ENCODE assay signal across 11 cellular contexts in the genomic region with DNA sequence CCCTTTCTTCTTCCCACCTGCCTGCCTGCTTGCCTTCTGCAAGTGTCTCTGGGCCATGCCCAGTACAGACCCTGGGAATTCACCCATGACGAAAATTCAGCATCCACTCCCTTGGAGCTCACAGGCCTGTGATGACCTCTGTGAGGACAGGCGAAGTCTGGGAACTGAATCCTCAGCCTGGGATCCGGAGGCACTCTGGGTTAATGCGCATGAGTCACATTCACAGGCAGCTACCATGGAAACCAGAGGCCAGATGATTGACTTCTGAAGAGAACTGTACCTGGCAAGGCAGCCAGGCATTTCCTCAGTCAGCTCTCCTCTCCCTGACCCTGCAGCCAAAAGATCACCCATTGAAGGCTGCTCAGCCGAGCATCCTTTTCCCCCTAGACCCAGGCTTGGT. TPM values are rescaled to one million over a fixed set of nuclear protein-coding genes. Genes with fewer than 3 reads are reported as not detected.
A peak's percentile ranks its signal among the peaks of the same experiment; 100 is the strongest.
DNase-seq lines count a peak whose midpoint lies in the region; ATAC-seq, FAIRE-seq and TF ChIP-seq lines count a peak whose summit lies in the region.
"Had no signal": no experiment of that assay in that cellular context is flagged by ENCODE, and none has a peak within 500 bp of the region (broad histone marks: within the 10 kb centered on the region; RNA-seq: fewer than 3 reads in every experiment).

No MANE protein-coding gene starts in this region.

- WGBS in small intestine, 3 donors, result 81 to 86% (median 85%) methylated on average over 5 of the region's 5 CpGs

- H3K27ac ChIP-seq in coronary artery, result peak overlapping the region; percentile 67 to 89
- H3K27ac ChIP-seq in small intestine (ENCODE audit: low read depth in 1 of 2, low read length in 1 of 2), result no peak overlapping the region
- H3K27ac ChIP-seq: prostate gland had no signal

- DNase-seq in Caki2 (ENCODE audit: low read depth), result peak; percentile 89
- DNase-seq in NCI-H2171 treated with DMSO at 0.1 percent for 48 hours (lab: John Stamatoyannopoulos, UW), result peak; percentile 34
- DNase-seq in coronary artery (ENCODE audit: low spot score), result peak; percentile 85
- peak; percentile 24 for DNase-seq in mucosa of gallbladder (ENCODE audit: low spot score)
- no peak for DNase-seq in CD1c-positive myeloid dendritic cell (ENCODE audit: extremely low spot score)
- DNase-seq in small intestine, result no peak
- no peak for DNase-seq in NCI-H345 treated with DMSO at 0.1 percent for 48 hours (lab: John Stamatoyannopoulos, UW; ENCODE audit: unreplicated experiment)
- DNase-seq: cortex of kidney, GF-D8 had no signal

- H3K27me3 ChIP-seq in small intestine (ENCODE audit: control insufficient read depth in 2 of 2, insufficient read depth in 2 of 2, low read length in 2 of 2), result no peaks in the 10 kb centered on the region

- H3K9me3 ChIP-seq in small intestine (ENCODE audit: control insufficient read depth, low read depth), result no peaks in the 10 kb centered on the region
- H3K9me3 ChIP-seq: prostate gland had no signal

- peaks cover 7% of the 10 kb centered on the region in 2 donors for H3K36me3 ChIP-seq in small intestine (ENCODE audit: control insufficient read depth in 2 of 2, insufficient read depth in 2 of 2, low read length in 2 of 2)
- H3K36me3 ChIP-seq: prostate gland had no signal

- no peak for TF ChIP-seq CTCF in coronary artery (IDR thresholded peaks at IDR 0.05)

- in situ Hi-C loops in Caki2 (cut with HindIII; ENCODE audit: low pct_unique_long_range_greater_than_20kb, low sequenced_read_pairs), result no loop called here

- ATAC-seq in GM18517 (IDR thresholded peaks at IDR 0.05; ENCODE audit: unreplicated experiment), result no peak

- H3K4me1 ChIP-seq in small intestine (ENCODE audit: control insufficient read depth in 2 of 2, insufficient read depth in 1 of 2, low read depth in 1 of 2, low read length in 1 of 2), result no peaks in the 10 kb centered on the region

- H3K4me3 ChIP-seq in coronary artery, result no peak overlapping the region
- H3K4me3 ChIP-seq in small intestine (ENCODE audit: low read depth in 1 of 2, low read length in 2 of 2), result no peak overlapping the region
- H3K4me3 ChIP-seq: prostate gland had no signal

- no peak for FAIRE-seq in small intestine (lab: Jason Lieb, UNC)

RNA-seq across cellular contexts. Expression of gene SLC9A8, which starts 41.0 kb away (rescaled TPM):
- total RNA-seq in Caki2 (2014; rRNA removed; shearing (Covaris generic); ENCODE audit: low replicate concordance), result 7.4 and 7.6 TPM in 2 replicates
- 9.7 TPM for total RNA-seq in mucosa of gallbladder
- polyA plus RNA-seq in small intestine, result 1 to 10 TPM; 3.5 to 8.3 (median 4.0) TPM

Comparison
In these comparisons a context has a peak if more than half of its experiments do, and no peak if none do; other contexts are left out.
1. DNase-seq: peak in Caki2 (single experiment), NCI-H2171 treated with DMSO at 0.1 percent for 48 hours (single experiment), coronary artery (single experiment) and mucosa of gallbladder (single experiment); none in CD1c-positive myeloid dendritic cell (single experiment), small intestine (single experiment) and NCI-H345 treated with DMSO at 0.1 percent for 48 hours (single experiment).
2. H3K27ac ChIP-seq: peak in coronary artery (2 of 2); none in small intestine (0 of 2).